Comparison of ENCODE assay signal across 8 cellular contexts in the genomic region with DNA sequence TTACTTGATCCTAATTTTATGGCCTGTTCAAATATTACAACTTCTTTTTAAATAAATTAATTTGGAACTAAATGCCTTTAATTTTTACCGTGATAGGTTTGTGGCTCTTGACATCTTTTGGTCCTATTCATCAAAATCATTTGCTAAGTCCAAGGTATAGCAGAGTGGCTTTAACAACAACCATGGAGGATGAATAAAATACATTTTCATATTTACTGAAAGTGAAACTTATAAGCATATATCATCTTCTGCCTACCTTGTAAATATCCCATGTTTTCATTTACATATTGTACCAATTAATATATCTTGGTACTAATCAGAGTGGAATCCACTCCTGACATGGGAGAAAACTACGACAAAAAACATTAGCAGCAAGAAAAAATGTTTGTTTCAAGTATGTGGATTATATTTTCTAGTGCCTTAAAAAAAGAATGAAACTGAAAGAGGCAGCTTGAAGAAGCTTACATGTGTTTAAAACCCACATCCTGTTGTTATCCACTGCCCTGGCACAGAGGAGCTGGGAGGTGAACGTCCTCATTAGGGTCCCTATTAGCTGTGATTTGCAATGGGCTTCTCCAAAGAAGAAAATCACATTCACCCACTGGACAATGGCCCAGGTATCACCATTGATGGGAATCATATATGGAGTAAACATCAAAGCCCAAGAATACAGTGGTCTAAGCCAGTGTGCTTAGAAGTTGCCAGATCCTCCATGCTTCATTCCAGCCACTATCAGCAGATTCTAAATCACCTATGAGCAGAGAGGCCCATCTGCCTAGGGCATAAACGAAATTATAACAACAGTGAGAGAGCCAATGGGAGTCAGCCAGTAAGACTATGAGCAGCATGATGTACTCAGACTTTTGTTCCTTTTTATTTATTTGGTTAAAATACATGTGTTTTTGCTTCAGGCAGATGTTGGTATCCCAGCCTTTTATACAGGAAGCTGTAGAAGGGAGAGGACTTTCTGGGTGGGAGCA.
DNase-seq lines count a peak whose midpoint lies in the region; ATAC-seq and TF ChIP-seq lines count a peak whose summit lies in the region.

No MANE protein-coding gene starts in this region.

- H3K36me3 ChIP-seq in PC-9 (ENCODE audit: low read depth), result peaks cover 58% of the 10 kb centered on the region

- no peaks in the 10 kb centered on the region for H4K20me1 ChIP-seq in PC-9 (ENCODE audit: insufficient read depth)

- H3K27ac ChIP-seq in PC-9, result peak overlapping the region; percentile 83

- BruUV-seq in PC-9 (replicated peaks; lab: Mats Ljungman, UMichigan), result no TSS peak

- no peaks in the 10 kb centered on the region for H3K27me3 Mint-ChIP-seq in dendritic cell treated with granulocyte-macrophage colony-stimulating factor and Interleukin-4, amounts not matched to agents 40 ng/mL and 50 ng/mL, for 4 days

- H3K36me3 Mint-ChIP-seq in dendritic cell treated with granulocyte-macrophage colony-stimulating factor and Interleukin-4, amounts not matched to agents 40 ng/mL and 50 ng/mL, for 4 days (ENCODE audit: low read depth), result no peaks in the 10 kb centered on the region

- intact Hi-C loops in PC-9 (cut with micrococcal nuclease; ENCODE audit: unreplicated experiment), result no loop called here
- intact Hi-C loops in dendritic cell treated with granulocyte-macrophage colony-stimulating factor and Interleukin-4, amounts not matched to agents 40 ng/mL and 50 ng/mL, for 4 days (cut with micrococcal nuclease), result no loop called here
- intact Hi-C loops in posterior vena cava (cut with DNase I), result no loop called here

- 0 out of 2 replicates have a peak overlapping the region, but pooled peaks have one; percentile 0 for H3K4me3 ChIP-seq in PC-9

- no peaks in the 10 kb centered on the region; the same call in 1 of the 2 replicates for H3K9me3 ChIP-seq in PC-9 (ENCODE audit: insufficient read depth, low read depth)

- peak overlapping the region; percentile 63 for H3K4me2 ChIP-seq in PC-9

- H3F3A ChIP-seq in PC-9 (ENCODE audit: insufficient read depth, low read depth), result peaks cover 45% of the 10 kb centered on the region

- TF ChIP-seq CTCF in PC-9 (conservative IDR thresholded peaks at IDR 0.05), result no peak

- peak; percentile 84 for ATAC-seq in GM18909 (IDR thresholded peaks at IDR 0.05; ENCODE audit: poor library complexity, unreplicated experiment)
- peak; percentile 84 for ATAC-seq in HG02798 (IDR thresholded peaks at IDR 0.05; ENCODE audit: poor library complexity, unreplicated experiment)

- no peak overlapping the region for H3K4me3 Mint-ChIP-seq in dendritic cell treated with granulocyte-macrophage colony-stimulating factor and Interleukin-4, amounts not matched to agents 40 ng/mL and 50 ng/mL, for 4 days

- H3K27ac Mint-ChIP-seq in dendritic cell treated with granulocyte-macrophage colony-stimulating factor and Interleukin-4, amounts not matched to agents 40 ng/mL and 50 ng/mL, for 4 days, result peak overlapping the region; percentile 30

- POLR2A ChIA-PET in PC-9 (lab: Charles Lee; ENCODE audit: unreplicated experiment), result interaction anchor here (0.7 kb wide), 1 partner anchor 9 kb away, joined by 3 read pairs; no protein-coding TSS in a partner anchor

- peaks cover 68% of the 10 kb centered on the region for H3K4me1 ChIP-seq in PC-9 (replicated peaks; ENCODE audit: insufficient read depth)

- peaks cover 70% of the 10 kb centered on the region for H3K4me1 Mint-ChIP-seq in dendritic cell treated with granulocyte-macrophage colony-stimulating factor and Interleukin-4, amounts not matched to agents 40 ng/mL and 50 ng/mL, for 4 days (ENCODE audit: low read depth)

- no peak overlapping the region for H2AFZ ChIP-seq in PC-9

- CTCF ChIA-PET in PC-9 (lab: Charles Lee), result no interaction called here

- H3K79me2 ChIP-seq in PC-9 (ENCODE audit: low read depth), result peaks cover 92% of the 10 kb centered on the region

- no peaks in the 10 kb centered on the region; the same call in 1 of the 2 replicates for H3K9me2 ChIP-seq in PC-9 (ENCODE audit: insufficient read depth)

- DNase-seq in PC-9 (no peak), renal cortical epithelial cell (ENCODE audit: low read depth) (peak; percentile 70), glomerular visceral epithelial cell (ENCODE audit: extremely low spot score) (no peak), NCI-H82 (lab: John Stamatoyannopoulos, UW) (no peak), posterior vena cava (ENCODE audit: low spot score) (no peak)

- no peaks in the 10 kb centered on the region for H3K27me3 ChIP-seq in PC-9 (ENCODE audit: insufficient read depth, low read depth)

- no peaks in the 10 kb centered on the region for H3K9me3 Mint-ChIP-seq in dendritic cell treated with granulocyte-macrophage colony-stimulating factor and Interleukin-4, amounts not matched to agents 40 ng/mL and 50 ng/mL, for 4 days
